ENCODE assay signal across 20 cellular contexts in genomic region chr15:56192659-56193442, GRCh38.
"Had no signal": no experiment of that assay in that cellular context is flagged by ENCODE, and none has a peak within 500 bp of the region (broad histone marks: within the 10 kb centered on the region; RNA-seq: fewer than 3 reads in every experiment).

No MANE protein-coding gene starts in this region.

- DNase-seq: cortex of kidney; dorsolateral prefrontal cortex; effector CD8-positive, alpha-beta T cell; heart left ventricle; hippocampal formation; kidney glomerular epithelial cell; mammary epithelial cell; mucosa of descending colon; naive thymus-derived CD8-positive, alpha-beta T cell; sigmoid colon; stimulated activated CD4-positive, alpha-beta T cell treated with anti-CD3 and anti-CD28 coated beads, Interleukin-2, amount 100 ng/mL, for 24 hours; stimulated activated CD4-positive, alpha-beta T cell treated with anti-CD3 and anti-CD28 coated beads, Interleukin-4, amount 100 ng/mL, for 4 hours; stimulated activated naive B cell treated with anti-CD40 and anti-IgM and Interleukin-4, amounts not matched to agents 10 μg/mL and 1 μg/mL and 100 μg/mL, for 72 hours; stimulated activated naive CD8-positive, alpha-beta T cell treated with anti-CD3 and anti-CD28 coated beads, Interleukin-15, amount 100 ng/mL, for 72 hours; substantia nigra; transverse colon had no signal

- H3K27ac Mint-ChIP-seq: naive thymus-derived CD8-positive, alpha-beta T cell; stimulated activated naive B cell treated with anti-CD40 and anti-IgM and Interleukin-4, amounts not matched to agents 10 μg/mL and 1 μg/mL and 100 μg/mL, for 72 hours; stimulated activated naive CD8-positive, alpha-beta T cell treated with anti-CD3 and anti-CD28 coated beads, Interleukin-15, amount 100 ng/mL, for 72 hours had no signal

- H3K36me3 ChIP-seq: heart left ventricle, right atrium auricular region, sigmoid colon, thoracic aorta, transverse colon had no signal

- ATAC-seq: esophagus mucosa; heart left ventricle; mucosa of descending colon; naive thymus-derived CD8-positive, alpha-beta T cell; stimulated activated naive B cell treated with anti-CD40 and anti-IgM and Interleukin-4, amounts not matched to agents 10 μg/mL and 1 μg/mL and 100 μg/mL, for 72 hours; stimulated activated naive CD8-positive, alpha-beta T cell treated with anti-CD3 and anti-CD28 coated beads, Interleukin-15, amount 100 ng/mL, for 72 hours had no signal

- H3K27ac ChIP-seq: dorsolateral prefrontal cortex, heart left ventricle, right atrium auricular region, sigmoid colon, skin epidermis, thoracic aorta, transverse colon had no signal

- H3K4me3 Mint-ChIP-seq: naive thymus-derived CD8-positive, alpha-beta T cell; stimulated activated naive B cell treated with anti-CD40 and anti-IgM and Interleukin-4, amounts not matched to agents 10 μg/mL and 1 μg/mL and 100 μg/mL, for 72 hours; stimulated activated naive CD8-positive, alpha-beta T cell treated with anti-CD3 and anti-CD28 coated beads, Interleukin-15, amount 100 ng/mL, for 72 hours had no signal

- H3K4me3 ChIP-seq: dorsolateral prefrontal cortex, heart left ventricle, mucosa of descending colon, right atrium auricular region, sigmoid colon, skin epidermis, thoracic aorta, transverse colon had no signal

- H3K27me3 ChIP-seq: dorsolateral prefrontal cortex, heart left ventricle, right atrium auricular region, sigmoid colon, transverse colon had no signal

- H3K4me1 ChIP-seq: right atrium auricular region had no signal

- H3K27me3 Mint-ChIP-seq: naive thymus-derived CD8-positive, alpha-beta T cell; stimulated activated naive B cell treated with anti-CD40 and anti-IgM and Interleukin-4, amounts not matched to agents 10 μg/mL and 1 μg/mL and 100 μg/mL, for 72 hours; stimulated activated naive CD8-positive, alpha-beta T cell treated with anti-CD3 and anti-CD28 coated beads, Interleukin-15, amount 100 ng/mL, for 72 hours had no signal

- H3K9me3 ChIP-seq: heart left ventricle, mucosa of descending colon, right atrium auricular region, sigmoid colon, thoracic aorta, transverse colon had no signal

- H3K9me3 Mint-ChIP-seq: naive thymus-derived CD8-positive, alpha-beta T cell; stimulated activated naive B cell treated with anti-CD40 and anti-IgM and Interleukin-4, amounts not matched to agents 10 μg/mL and 1 μg/mL and 100 μg/mL, for 72 hours; stimulated activated naive CD8-positive, alpha-beta T cell treated with anti-CD3 and anti-CD28 coated beads, Interleukin-15, amount 100 ng/mL, for 72 hours had no signal
